Comparison of ENCODE assay signal across 8 cellular contexts in the genomic region with DNA sequence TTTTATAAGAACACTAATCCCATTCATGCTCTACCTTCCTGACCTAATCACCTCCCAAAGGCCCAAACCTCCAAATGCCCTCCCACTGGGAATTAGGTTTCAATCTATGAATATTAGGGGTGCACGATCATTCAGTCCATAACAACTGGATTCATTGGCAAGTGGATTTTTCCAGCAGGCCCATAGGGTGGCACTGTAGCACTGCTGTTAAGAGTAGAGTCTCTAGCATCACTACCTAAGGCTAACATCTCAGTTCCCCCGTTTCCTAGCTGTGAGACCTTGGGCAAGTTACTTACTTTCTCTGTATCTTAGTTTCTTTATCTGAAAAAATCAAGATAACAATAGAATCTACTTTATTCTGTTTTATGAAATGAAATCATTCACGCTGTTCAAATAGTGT.
DNase-seq lines count a peak whose midpoint lies in the region; ATAC-seq and TF ChIP-seq lines count a peak whose summit lies in the region.

No MANE protein-coding gene starts in this region.

- H3K27ac ChIP-seq in OCI-LY7 (ENCODE audit: low read depth, low read length, poor library complexity, severe bottlenecking) (no peak overlapping the region), foreskin keratinocyte (no peak overlapping the region), smooth muscle cell (ENCODE audit: low read depth) (no peak overlapping the region)

- H2AFZ ChIP-seq in OCI-LY7 (ENCODE audit: low read length) (no peak overlapping the region), smooth muscle cell (ENCODE audit: low read depth) (peak overlapping the region; percentile 28)

- DNase-seq in AG20443 (ENCODE audit: low spot score) (peak; percentile 14), OCI-LY7 (ENCODE audit: low spot score) (peak; percentile 25), foreskin keratinocyte (peak in 1 of 2 donors; percentile 41), smooth muscle cell (lab: John Stamatoyannopoulos, UW; ENCODE audit: unreplicated experiment) (no peak), CD14-positive monocyte (ENCODE audit: low spot score) (no peak), NCI-H187 treated with DMSO at 0.1 percent for 48 hours (lab: John Stamatoyannopoulos, UW) (no peak)

- no peak overlapping the region for H3K4me3 Mint-ChIP-seq in CD14-positive monocyte

- ATAC-seq in HG02852 (IDR thresholded peaks at IDR 0.05; ENCODE audit: unreplicated experiment) (peak; percentile 50), foreskin keratinocyte (peak; percentile 84), HG02973 (IDR thresholded peaks at IDR 0.05; ENCODE audit: unreplicated experiment) (no peak)

- H3K36me3 ChIP-seq in OCI-LY7 (ENCODE audit: insufficient read depth, low read length) (no peaks in the 10 kb centered on the region), smooth muscle cell (ENCODE audit: low read depth) (no peaks in the 10 kb centered on the region)

- H3F3A ChIP-seq in smooth muscle cell (ENCODE audit: low read depth) = no peaks in the 10 kb centered on the region

- CTCF ChIA-PET in OCI-LY7 (lab: Charles Lee; ENCODE audit: unreplicated experiment) = no interaction called here

- H3K36me3 Mint-ChIP-seq in CD14-positive monocyte = no peaks in the 10 kb centered on the region

- H3K27ac Mint-ChIP-seq in CD14-positive monocyte = no peak overlapping the region

- no peaks in the 10 kb centered on the region for H4K20me1 ChIP-seq in OCI-LY7 (ENCODE audit: insufficient read depth, low read length)
- no peaks in the 10 kb centered on the region for H4K20me1 ChIP-seq in smooth muscle cell (ENCODE audit: low read depth)

- no peaks in the 10 kb centered on the region for H3K27me3 ChIP-seq in foreskin keratinocyte
- no peaks in the 10 kb centered on the region for H3K27me3 ChIP-seq in smooth muscle cell (ENCODE audit: low read depth)

- peaks cover 0 to 4% (median 2%) of the 10 kb centered on the region in 3 donors for H3K27me3 Mint-ChIP-seq in CD14-positive monocyte (ENCODE audit: low read depth in 3 of 3)

- POLR2A ChIA-PET in OCI-LY7 (lab: Charles Lee) = interaction anchor here (0.7 kb wide), 1 partner anchor 550 kb away, joined by 3 read pairs; no protein-coding TSS in a partner anchor

- H3K4me3 ChIP-seq in OCI-LY7 (ENCODE audit: low read depth, low read length, poor library complexity, severe bottlenecking) (no peak overlapping the region), smooth muscle cell (no peak overlapping the region)

- H3K79me2 ChIP-seq in OCI-LY7 (ENCODE audit: insufficient read depth, low read depth, low read length) (no peaks in the 10 kb centered on the region), smooth muscle cell (ENCODE audit: low read depth) (no peaks in the 10 kb centered on the region)

- intact Hi-C loops in OCI-LY7 (cut with micrococcal nuclease; ENCODE audit: unreplicated experiment) = no loop called here
- intact Hi-C loops in CD14-positive monocyte (cut with micrococcal nuclease) = no loop called here

- H3K4me1 Mint-ChIP-seq in CD14-positive monocyte = no peaks in the 10 kb centered on the region

- no peak overlapping the region for H3K4me2 ChIP-seq in OCI-LY7 (ENCODE audit: low read length)
- no peak overlapping the region for H3K4me2 ChIP-seq in smooth muscle cell

- no peak overlapping the region for H3K9ac ChIP-seq in smooth muscle cell (ENCODE audit: low read depth)

- H3K9me3 ChIP-seq in OCI-LY7 (ENCODE audit: low read length) (no peaks in the 10 kb centered on the region), smooth muscle cell (replicated peaks; ENCODE audit: low read depth) (no peaks in the 10 kb centered on the region)

- H3K4me1 ChIP-seq in OCI-LY7 (ENCODE audit: insufficient read depth, low read length, poor library complexity, severe bottlenecking) = no peaks in the 10 kb centered on the region
- no peaks in the 10 kb centered on the region for H3K4me1 ChIP-seq in foreskin keratinocyte
- H3K4me1 ChIP-seq in smooth muscle cell (ENCODE audit: low read depth) = no peaks in the 10 kb centered on the region

- peak; percentile 64 for TF ChIP-seq CTCF in OCI-LY7 (conservative IDR thresholded peaks at IDR 0.05; ENCODE audit: low read length)
- TF ChIP-seq CTCF in foreskin keratinocyte (conservative IDR thresholded peaks at IDR 0.05) = peak; percentile 75
- TF ChIP-seq CTCF in smooth muscle cell (IDR thresholded peaks at IDR 0.05; ENCODE audit: borderline replicate concordance, insufficient read depth, poor library complexity, severe bottlenecking) = peak; percentile 53
- no peak for TF ChIP-seq CTCF in CD14-positive monocyte (IDR thresholded peaks at IDR 0.05)

- 46% methylated on average over 3 of the region's 3 CpGs for WGBS in smooth muscle cell (ENCODE audit: low lambda C conversion rate)

- H3K9me3 Mint-ChIP-seq in CD14-positive monocyte = peaks cover 0 to 4% (median 0%) of the 10 kb centered on the region in 7 donors

- H3K9me2 ChIP-seq in OCI-LY7 (ENCODE audit: insufficient read depth, low read length) = no peaks in the 10 kb centered on the region

- BruUV-seq in OCI-LY7 (replicated peaks; lab: Mats Ljungman, UMichigan) = no TSS peak

Comparison
In these comparisons a context has a peak if more than half of its experiments do, and no peak if none do; other contexts are left out.
1. DNase-seq: peak in AG20443 (single experiment) and OCI-LY7 (single experiment); none in smooth muscle cell (single experiment), CD14-positive monocyte (single experiment) and NCI-H187 treated with DMSO at 0.1 percent for 48 hours (single experiment).